8 cellular contexts compared by ENCODE assay signal in genomic region chr4:13547563-13548041, GRCh38. TPM values are rescaled to one million over a fixed set of nuclear protein-coding genes. Genes with fewer than 3 reads are reported as not detected.
DNase-seq lines count a peak whose midpoint lies in the region; ATAC-seq and TF ChIP-seq lines count a peak whose summit lies in the region.

No MANE protein-coding gene starts in this region.

- H3K9me3 Mint-ChIP-seq in activated CD4-positive, alpha-beta T cell treated with anti-CD3 and anti-CD28 coated beads, Interleukin-2, amount 10 ng/mL, durations not matched to agents 7 days and 5 days: peaks cover 3% of the 10 kb centered on the region

- H3K4me1 Mint-ChIP-seq in activated CD4-positive, alpha-beta T cell treated with anti-CD3 and anti-CD28 coated beads, Interleukin-2, amount 10 ng/mL, durations not matched to agents 7 days and 5 days: peaks cover 35% of the 10 kb centered on the region

- TF ChIP-seq CTCF in parathyroid adenoma (IDR thresholded peaks at IDR 0.05): no peak
- no peak for TF ChIP-seq CTCF in adrenal gland (IDR thresholded peaks at IDR 0.05)

- peak overlapping the region; percentile 51 for H3K4me2 ChIP-seq in parathyroid adenoma (ENCODE audit: low read length)

- H3K79me2 ChIP-seq in parathyroid adenoma: no peaks in the 10 kb centered on the region

- DNase-seq in activated CD4-positive, alpha-beta T cell treated with anti-CD3 and anti-CD28 coated beads, Interleukin-2, amount 10 ng/mL, durations not matched to agents 7 days and 5 days: no peak
- DNase-seq in activated CD4-positive, alpha-beta T cell treated with anti-CD3 and anti-CD28 coated beads, Interleukin-2, amount 50 U/mL, for 4 hours: no peak
- peak; percentile 42 for DNase-seq in NCI-H2196 treated with DMSO at 0.1 percent for 48 hours (lab: John Stamatoyannopoulos, UW; ENCODE audit: unreplicated experiment)
- DNase-seq in effector CD8-positive, alpha-beta T cell (lab: John Stamatoyannopoulos, UW): peak; percentile 6
- DNase-seq in adrenal gland: no peak
- DNase-seq in head of caudate nucleus: no peak

- H3K27me3 ChIP-seq in parathyroid adenoma (ENCODE audit: control insufficient read depth, insufficient read depth, low read length) (peaks cover 13% of the 10 kb centered on the region), adrenal gland (peaks cover 74% of the 10 kb centered on the region)

- peak overlapping the region; percentile 34 for H2AFZ ChIP-seq in parathyroid adenoma

- peaks cover 72% of the 10 kb centered on the region for H3K27me3 Mint-ChIP-seq in activated CD4-positive, alpha-beta T cell treated with anti-CD3 and anti-CD28 coated beads, Interleukin-2, amount 10 ng/mL, durations not matched to agents 7 days and 5 days

- H3K27ac ChIP-seq in parathyroid adenoma (no peak overlapping the region), adrenal gland (no peak overlapping the region)

- H3K4me3 ChIP-seq in parathyroid adenoma (ENCODE audit: low read depth, low read length) (peak overlapping the region; percentile 39), adrenal gland (peak overlapping the region in 2 of 4 donors; percentile 9 to 40)

- CTCF ChIA-PET in activated CD4-positive, alpha-beta T cell treated with anti-CD3 and anti-CD28 coated beads, Interleukin-2, amount 10 ng/mL, durations not matched to agents 7 days and 5 days (lab: Charles Lee): no interaction called here

- no peak for TF ChIP-seq POLR2A in adrenal gland (IDR thresholded peaks at IDR 0.05)

- peaks cover 10% of the 10 kb centered on the region for H3K36me3 Mint-ChIP-seq in activated CD4-positive, alpha-beta T cell treated with anti-CD3 and anti-CD28 coated beads, Interleukin-2, amount 10 ng/mL, durations not matched to agents 7 days and 5 days (ENCODE audit: low read depth)

- no peak overlapping the region for H3K9ac ChIP-seq in parathyroid adenoma

- POLR2A ChIA-PET in activated CD4-positive, alpha-beta T cell treated with anti-CD3 and anti-CD28 coated beads, Interleukin-2, amount 10 ng/mL, durations not matched to agents 7 days and 5 days (lab: Charles Lee): no interaction called here

- H3K4me1 ChIP-seq in parathyroid adenoma: no peaks in the 10 kb centered on the region
- peaks cover 0 to 38% of the 10 kb centered on the region in 2 donors for H3K4me1 ChIP-seq in adrenal gland (replicated peaks in 1 of 2)

- peak overlapping the region; percentile 69 for H3K4me3 Mint-ChIP-seq in activated CD4-positive, alpha-beta T cell treated with anti-CD3 and anti-CD28 coated beads, Interleukin-2, amount 10 ng/mL, durations not matched to agents 7 days and 5 days

- H3K9me3 ChIP-seq in parathyroid adenoma (ENCODE audit: control insufficient read depth, low read length) (no peaks in the 10 kb centered on the region), adrenal gland (replicated peaks in 1 of 3) (no peaks in the 10 kb centered on the region)

- no peak overlapping the region for H3K27ac Mint-ChIP-seq in activated CD4-positive, alpha-beta T cell treated with anti-CD3 and anti-CD28 coated beads, Interleukin-2, amount 10 ng/mL, durations not matched to agents 7 days and 5 days

- intact Hi-C loops in adrenal gland (cut with DNase I) (loop anchor here (2.0 to 10.0 kb wide), 4 partner anchors 143 to 810 kb away; no protein-coding TSS in a partner anchor), head of caudate nucleus (cut with DNase I) (loop anchor here (5.0 kb wide), 1 partner anchor 695 kb away; no protein-coding TSS in a partner anchor)

- no peak for ATAC-seq in HG02884 (IDR thresholded peaks at IDR 0.05; ENCODE audit: unreplicated experiment)

- H3K36me3 ChIP-seq in parathyroid adenoma (ENCODE audit: control insufficient read depth, insufficient read depth, low read length) (no peaks in the 10 kb centered on the region), adrenal gland (replicated peaks in 1 of 2) (no peaks in the 10 kb centered on the region)

- 1 to 4% (median 2%) methylated on average over 15 to 50 of the region's 50 CpGs for WGBS in adrenal gland, 4 donors

RNA-seq across cellular contexts. Expression of gene NKX3-2, which starts 3.3 kb away (rescaled TPM):
- not detected for total RNA-seq in activated CD4-positive, alpha-beta T cell treated with anti-CD3 and anti-CD28 coated beads, Interleukin-2, amount 10 ng/mL, durations not matched to agents 7 days and 5 days
- under 1 TPM in 5 of 8 donors, not detected in 3; 0.07 to 0.50 (median 0.32) TPM for total RNA-seq in adrenal gland
- under 1 TPM in 1 of 3 donors, not detected in 2; 0.13 TPM for polyA plus RNA-seq in adrenal gland

Comparison
In these comparisons a context has a peak if more than half of its experiments do, and no peak if none do; other contexts are left out.
1. DNase-seq: peak in NCI-H2196 treated with DMSO at 0.1 percent for 48 hours (single experiment) and effector CD8-positive, alpha-beta T cell (single experiment); none in activated CD4-positive, alpha-beta T cell treated with anti-CD3 and anti-CD28 coated beads, Interleukin-2, amount 10 ng/mL, durations not matched to agents 7 days and 5 days (single experiment), activated CD4-positive, alpha-beta T cell treated with anti-CD3 and anti-CD28 coated beads, Interleukin-2, amount 50 U/mL, for 4 hours (0 of 2), adrenal gland (0 of 7) and head of caudate nucleus (0 of 42).